ENCODE assay signal across 36 cellular contexts in the genomic region with DNA sequence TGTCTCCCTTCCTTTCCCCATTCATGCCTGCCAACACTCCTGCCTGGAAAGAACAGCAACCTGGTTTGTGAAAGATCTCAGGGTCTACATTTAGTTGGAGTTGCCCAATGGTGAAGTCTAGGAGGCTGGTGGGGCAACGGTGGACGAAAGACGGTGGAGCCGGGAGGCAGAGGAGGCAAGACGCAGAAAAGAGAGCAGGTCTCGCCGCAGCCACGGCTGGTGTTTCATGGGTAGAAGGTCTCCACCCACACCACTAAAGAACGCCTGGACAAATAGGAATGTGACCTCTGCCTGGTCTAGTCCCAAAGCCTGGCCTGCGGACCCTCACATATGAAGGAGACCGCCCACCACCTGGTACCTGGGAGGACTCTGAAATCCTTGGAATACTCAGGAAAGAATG.
"Had no signal": no experiment of that assay in that cellular context is flagged by ENCODE, and none has a peak within 500 bp of the region (broad histone marks: within the 10 kb centered on the region; RNA-seq: fewer than 3 reads in every experiment).

No MANE protein-coding gene starts in this region.

- H3K27ac Mint-ChIP-seq: activated B cell treated with CpG ODN at 0.5 μM for 24 hours; activated CD4-positive, alpha-beta memory T cell treated with anti-CD3 and anti-CD28 coated beads for 36 hours; activated CD4-positive, alpha-beta T cell treated with anti-CD3 and anti-CD28 coated beads, Interleukin-2, amount 10 ng/mL, durations not matched to agents 24 days and 14 days; activated CD8-positive, alpha-beta T cell treated with anti-CD3 and anti-CD28 coated beads for 36 hours; activated naive CD4-positive, alpha-beta T cell treated with anti-CD3 and anti-CD28 coated beads for 36 hours; activated naive CD4-positive, alpha-beta T cell treated with anti-CD3 and anti-CD28 coated beads, Interleukin-2, amount 50 U/mL, for 72 hours; activated naive CD8-positive, alpha-beta T cell treated with anti-CD3 and anti-CD28 coated beads for 36 hours; activated T-cell treated with anti-CD3 and anti-CD28 coated beads, Interleukin-2, amount 50 U/mL, for 72 hours; activated T-helper 1 cell treated with anti-CD3 and anti-CD28 coated beads, Interleukin-12 subunit alpha, Interleukin-12 subunit beta, Interleukin-2, Interleukin-4 antibody, amounts not matched to agents 30 ng/mL and 10 ng/mL and 1 ng/mL, durations not matched to agents 14 hours and 24 hours and 36 hours; activated T-helper 17 cell treated with anti-CD3 and anti-CD28 coated beads, Interleukin-2, amount 50 U/mL, for 72 hours; T-helper 1 cell treated with Interleukin-12 subunit alpha and Interleukin-12 subunit beta and Interleukin-4 antibody, amounts not matched to agents 30 μg/mL and 1 μg/mL, for 36 hours; T-helper 2 cell treated with Interferon-gamma antibody and Interleukin-4, amounts not matched to agents 5 μg/mL and 100 μg/mL, for 36 hours had no signal

- ATAC-seq: activated CD8-positive, alpha-beta T cell treated with anti-CD3 and anti-CD28 coated beads for 36 hours; activated naive CD4-positive, alpha-beta T cell treated with anti-CD3 and anti-CD28 coated beads, Interleukin-2, amount 50 U/mL, for 72 hours; activated T-cell treated with anti-CD3 and anti-CD28 coated beads, Interleukin-2, amount 50 U/mL, for 4 hours; activated T-cell treated with anti-CD3 and anti-CD28 coated beads, Interleukin-2, amount 50 U/mL, for 72 hours; activated T-helper 17 cell treated with anti-CD3 and anti-CD28 coated beads, Interleukin-2, amount 50 U/mL, for 72 hours; body of pancreas had no signal

- H3K27me3 ChIP-seq: adrenal gland, body of pancreas, brain microvascular endothelial cell, breast epithelium had no signal

- H3K36me3 ChIP-seq: adrenal gland, brain microvascular endothelial cell, breast epithelium had no signal

- H3K27me3 Mint-ChIP-seq: activated B cell treated with CpG ODN at 0.5 μM for 24 hours; activated CD4-positive, alpha-beta memory T cell treated with anti-CD3 and anti-CD28 coated beads for 36 hours; activated CD4-positive, alpha-beta T cell treated with anti-CD3 and anti-CD28 coated beads, Interleukin-2, amount 10 ng/mL, durations not matched to agents 24 days and 14 days; activated CD8-positive, alpha-beta T cell treated with anti-CD3 and anti-CD28 coated beads for 36 hours; activated naive CD8-positive, alpha-beta T cell treated with anti-CD3 and anti-CD28 coated beads for 36 hours; activated T-helper 17 cell treated with anti-CD3 and anti-CD28 coated beads, Interleukin-2, amount 50 U/mL, for 72 hours had no signal

- H3K36me3 Mint-ChIP-seq: activated CD4-positive, alpha-beta memory T cell treated with anti-CD3 and anti-CD28 coated beads for 36 hours; activated naive CD4-positive, alpha-beta T cell treated with anti-CD3 and anti-CD28 coated beads, Interleukin-2, amount 50 U/mL, for 72 hours; activated naive CD8-positive, alpha-beta T cell treated with anti-CD3 and anti-CD28 coated beads for 36 hours had no signal

- H3K9me3 ChIP-seq: adrenal gland, body of pancreas, breast epithelium had no signal

- H3K9me3 Mint-ChIP-seq: activated B cell treated with CpG ODN at 0.5 μM for 24 hours; activated CD4-positive, alpha-beta memory T cell treated with anti-CD3 and anti-CD28 coated beads for 36 hours; activated CD8-positive, alpha-beta T cell treated with anti-CD3 and anti-CD28 coated beads for 36 hours; activated naive CD4-positive, alpha-beta T cell treated with anti-CD3 and anti-CD28 coated beads for 36 hours; activated naive CD4-positive, alpha-beta T cell treated with anti-CD3 and anti-CD28 coated beads, Interleukin-2, amount 50 U/mL, for 72 hours; activated naive CD8-positive, alpha-beta T cell treated with anti-CD3 and anti-CD28 coated beads for 36 hours; activated T-cell treated with anti-CD3 and anti-CD28 coated beads, Interleukin-2, amount 50 U/mL, for 4 hours; activated T-cell treated with anti-CD3 and anti-CD28 coated beads, Interleukin-2, amount 50 U/mL, for 72 hours; activated T-helper 17 cell treated with anti-CD3 and anti-CD28 coated beads, Interleukin-2, amount 50 U/mL, for 72 hours; T-helper 1 cell treated with Interleukin-12 subunit alpha and Interleukin-12 subunit beta and Interleukin-4 antibody, amounts not matched to agents 30 μg/mL and 1 μg/mL, for 36 hours; T-helper 2 cell treated with Interferon-gamma antibody and Interleukin-4, amounts not matched to agents 5 μg/mL and 100 μg/mL, for 36 hours had no signal

- H3K4me3 Mint-ChIP-seq: activated B cell treated with CpG ODN at 0.5 μM for 24 hours; activated CD4-positive, alpha-beta memory T cell treated with anti-CD3 and anti-CD28 coated beads for 36 hours; activated CD4-positive, alpha-beta T cell treated with anti-CD3 and anti-CD28 coated beads, Interleukin-2, amount 10 ng/mL, durations not matched to agents 24 days and 14 days; activated CD8-positive, alpha-beta T cell treated with anti-CD3 and anti-CD28 coated beads for 36 hours; activated naive CD4-positive, alpha-beta T cell treated with anti-CD3 and anti-CD28 coated beads for 36 hours; activated naive CD8-positive, alpha-beta T cell treated with anti-CD3 and anti-CD28 coated beads for 36 hours; activated T-cell treated with anti-CD3 and anti-CD28 coated beads, Interleukin-2, amount 50 U/mL, for 4 hours; activated T-cell treated with anti-CD3 and anti-CD28 coated beads, Interleukin-2, amount 50 U/mL, for 72 hours; activated T-helper 1 cell treated with anti-CD3 and anti-CD28 coated beads, Interleukin-12 subunit alpha, Interleukin-12 subunit beta, Interleukin-2, Interleukin-4 antibody, amounts not matched to agents 30 ng/mL and 10 ng/mL and 1 ng/mL, durations not matched to agents 14 hours and 24 hours and 36 hours; activated T-helper 17 cell treated with anti-CD3 and anti-CD28 coated beads, Interleukin-2, amount 50 U/mL, for 72 hours; T-helper 1 cell treated with Interleukin-12 subunit alpha and Interleukin-12 subunit beta and Interleukin-4 antibody, amounts not matched to agents 30 μg/mL and 1 μg/mL, for 36 hours; T-helper 2 cell treated with Interferon-gamma antibody and Interleukin-4, amounts not matched to agents 5 μg/mL and 100 μg/mL, for 36 hours had no signal

- H3K27ac ChIP-seq: adrenal gland, body of pancreas, brain microvascular endothelial cell, breast epithelium, VCaP had no signal

- DNase-seq: activated B cell treated with CpG ODN at 0.5 μM for 24 hours; activated CD4-positive, alpha-beta memory T cell treated with anti-CD3 and anti-CD28 coated beads for 36 hours; activated CD4-positive, alpha-beta T cell treated with anti-CD3 and anti-CD28 coated beads for 4 hours; activated CD4-positive, alpha-beta T cell treated with anti-CD3 and anti-CD28 coated beads, Interleukin-2, amount 50 U/mL, for 1 hour; activated CD4-positive, alpha-beta T cell treated with anti-CD3 and anti-CD28 coated beads, Interleukin-2, amount 50 U/mL, for 4 hours; activated CD4-positive, CD25-positive, alpha-beta regulatory T cell treated with anti-CD3 and anti-CD28 coated beads, Interleukin-2, amount 50 U/mL, for 72 hours; activated CD8-positive, alpha-beta memory T cell treated with anti-CD3 and anti-CD28 coated beads, Interleukin-2, amount 50 U/mL, for 4 hours; activated CD8-positive, alpha-beta T cell treated with anti-CD3 and anti-CD28 coated beads for 36 hours; activated effector memory CD4-positive, alpha-beta T cell treated with anti-CD3 and anti-CD28 coated beads, Interleukin-2, amount 50 U/mL, for 16 hours; activated gamma-delta T cell treated with Interleukin-2 at 50 U/mL for 16 hours; activated naive CD4-positive, alpha-beta T cell; activated naive CD4-positive, alpha-beta T cell treated with anti-CD3 and anti-CD28 coated beads for 36 hours; activated naive CD4-positive, alpha-beta T cell treated with anti-CD3 and anti-CD28 coated beads, Interleukin-2, amount 50 U/mL, for 16 hours; activated naive CD8-positive, alpha-beta T cell treated with anti-CD3 and anti-CD28 coated beads for 36 hours; activated T-cell treated with anti-CD3 and anti-CD28 coated beads for 4 hours; activated T-cell treated with anti-CD3 and anti-CD28 coated beads, Interleukin-2, amount 50 U/mL, for 1 hour; activated T-cell treated with anti-CD3 and anti-CD28 coated beads, Interleukin-2, amount 50 U/mL, for 4 hours; activated T-cell treated with anti-CD3 and anti-CD28 coated beads, Interleukin-2, amount 50 U/mL, for 72 hours; adrenal gland; amniotic stem cell; aorta; body of pancreas; brain microvascular endothelial cell; central memory CD4-positive, alpha-beta T cell; SW 1271; T-helper 1 cell; T-helper 2 cell; T-helper 9 cell had no signal

- H3K4me3 ChIP-seq: adrenal gland, body of pancreas, breast epithelium had no signal

- H3K4me1 Mint-ChIP-seq: activated CD4-positive, alpha-beta T cell treated with anti-CD3 and anti-CD28 coated beads, Interleukin-2, amount 10 ng/mL, durations not matched to agents 24 days and 14 days; activated naive CD8-positive, alpha-beta T cell treated with anti-CD3 and anti-CD28 coated beads for 36 hours; activated T-helper 17 cell treated with anti-CD3 and anti-CD28 coated beads, Interleukin-2, amount 50 U/mL, for 72 hours had no signal

- H3K4me1 ChIP-seq: adrenal gland, body of pancreas, breast epithelium had no signal
